In the genomic region with DNA sequence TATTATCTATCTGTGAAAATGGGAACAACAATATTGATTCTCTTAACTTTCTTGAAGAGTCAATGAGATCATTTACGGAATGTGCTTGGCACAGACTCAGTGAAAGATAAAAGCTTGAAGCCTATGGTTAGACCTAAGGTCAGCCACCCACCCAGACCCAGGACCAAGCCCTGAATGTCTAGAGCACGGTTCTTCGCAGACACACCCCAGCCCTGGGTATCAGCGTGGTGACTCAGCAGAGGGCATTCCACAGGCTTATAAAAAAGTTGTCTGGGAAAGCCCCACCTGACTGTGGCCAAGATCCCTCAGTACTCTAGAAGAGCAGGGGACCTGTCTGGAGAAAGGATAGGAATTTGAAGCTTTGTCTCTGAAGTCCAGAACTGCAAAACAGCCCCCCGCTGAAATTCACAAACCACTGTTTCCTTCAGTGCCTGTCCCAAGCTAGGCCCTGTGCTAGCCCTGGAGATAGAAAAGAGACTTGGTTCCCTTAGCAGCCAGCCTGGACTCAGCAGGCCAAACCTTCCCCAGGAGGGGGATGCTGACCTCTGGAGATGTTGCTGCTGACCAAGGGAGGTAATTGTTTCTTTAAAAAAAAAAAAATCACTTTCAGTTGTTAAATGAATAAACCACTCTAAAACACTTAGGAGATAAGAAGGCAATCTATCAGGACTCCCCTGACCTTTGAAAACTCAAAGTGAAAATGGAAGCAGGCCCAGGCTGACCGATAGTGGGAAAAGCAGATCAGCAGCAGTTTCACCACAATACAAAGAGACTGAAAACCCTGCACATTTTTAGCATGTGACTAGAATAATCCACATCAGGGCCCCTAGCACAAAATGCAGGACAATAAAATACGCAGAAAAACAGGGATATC, we compare ENCODE assay signal across 8 cellular contexts.
DNase-seq lines count a peak whose midpoint lies in the region; ATAC-seq and TF ChIP-seq lines count a peak whose summit lies in the region.

No MANE protein-coding gene starts in this region.

- no peak overlapping the region for H3K4me3 ChIP-seq in PC-9
- H3K4me3 ChIP-seq in retinal pigment epithelial cell (ENCODE audit: low read length): no peak overlapping the region

- peak overlapping the region; percentile 76 for H3K27ac ChIP-seq in PC-9

- POLR2A ChIA-PET in PC-9 (lab: Charles Lee; ENCODE audit: unreplicated experiment): interaction anchor here (0.5 to 0.7 kb wide), 5 partner anchors 12 to 450 kb away, joined by 4 to 10 read pairs (median 4); no protein-coding TSS in a partner anchor

- peak overlapping the region; percentile 60 for H3K4me2 ChIP-seq in PC-9

- peak; percentile 64 for ATAC-seq in HG02840 (IDR thresholded peaks at IDR 0.05; ENCODE audit: low FRiP score, unreplicated experiment)

- no peaks in the 10 kb centered on the region for H3K36me3 ChIP-seq in PC-9 (ENCODE audit: low read depth)

- H3K9me2 ChIP-seq in PC-9 (ENCODE audit: insufficient read depth): no peaks in the 10 kb centered on the region

- BruUV-seq in PC-9 (replicated peaks; lab: Mats Ljungman, UMichigan): TSS peak; percentile 90

- no peaks in the 10 kb centered on the region for H3K27me3 ChIP-seq in PC-9 (ENCODE audit: insufficient read depth, low read depth)

- H4K20me1 ChIP-seq in PC-9 (ENCODE audit: insufficient read depth): no peaks in the 10 kb centered on the region

- peaks cover 86% of the 10 kb centered on the region for H3K79me2 ChIP-seq in PC-9 (ENCODE audit: low read depth)

- CTCF ChIA-PET in PC-9 (lab: Charles Lee): no interaction called here

- H2AFZ ChIP-seq in PC-9: no peak overlapping the region

- TF ChIP-seq CTCF in PC-9 (conservative IDR thresholded peaks at IDR 0.05) (no peak), retinal pigment epithelial cell (conservative IDR thresholded peaks at IDR 0.05; ENCODE audit: low read depth, low read length) (no peak)

- peaks cover 33% of the 10 kb centered on the region for H3F3A ChIP-seq in PC-9 (ENCODE audit: insufficient read depth, low read depth)

- peak; percentile 51 for DNase-seq in activated naive CD4-positive, alpha-beta T cell treated with Interleukin-2 at 50 U/mL for 16 hours
- no peak for DNase-seq in activated naive CD4-positive, alpha-beta T cell (lab: John Stamatoyannopoulos, UW)
- DNase-seq in PC-9: peak; percentile 90 to 95
- peak; percentile 38 for DNase-seq in dedifferentiated amniotic fluid mesenchymal stem cell (ENCODE audit: extremely low spot score)
- peak; percentile 89 for DNase-seq in retinal pigment epithelial cell (ENCODE audit: low read depth)
- no peak for DNase-seq in Kasumi-1 (lab: John Stamatoyannopoulos, UW)
- no peak for DNase-seq in NCI-H446 treated with DMSO at 0.1 percent for 48 hours (lab: John Stamatoyannopoulos, UW)

- H3K4me1 ChIP-seq in PC-9 (replicated peaks; ENCODE audit: insufficient read depth): peaks cover 64% of the 10 kb centered on the region

- H3K9me3 ChIP-seq in PC-9 (ENCODE audit: insufficient read depth, low read depth): no peaks in the 10 kb centered on the region

- intact Hi-C loops in PC-9 (cut with micrococcal nuclease; ENCODE audit: unreplicated experiment): loop anchor here (1.0 to 2.0 kb wide), 6 partner anchors 31 to 114 kb away; a partner anchor contains a TSS

Comparison
In these comparisons a context has a peak if more than half of its experiments do, and no peak if none do; other contexts are left out.
1. DNase-seq: peak in activated naive CD4-positive, alpha-beta T cell treated with Interleukin-2 at 50 U/mL for 16 hours (single experiment), PC-9 (2 of 2), dedifferentiated amniotic fluid mesenchymal stem cell (single experiment) and retinal pigment epithelial cell (single experiment); none in activated naive CD4-positive, alpha-beta T cell (0 of 4), Kasumi-1 (0 of 2) and NCI-H446 treated with DMSO at 0.1 percent for 48 hours (single experiment).